ENCODE assay signal across 22 cellular contexts in genomic region chr9:98598861-98599260, GRCh38.
"Had no signal": no experiment of that assay in that cellular context is flagged by ENCODE, and none has a peak within 500 bp of the region (broad histone marks: within the 10 kb centered on the region; RNA-seq: fewer than 3 reads in every experiment).

No MANE protein-coding gene starts in this region.

- H3K9me3 ChIP-seq: left ventricle myocardium inferior, ovary, right atrium auricular region, right lobe of liver, suprapubic skin, thoracic aorta, tibial artery, upper lobe of right lung had no signal

- DNase-seq: left ventricle myocardium inferior; mesendoderm; naive B cell; natural killer cell; nephron progenitor cell; ovary; right lobe of liver; stimulated activated CD4-positive, alpha-beta T cell treated with anti-CD3 and anti-CD28 coated beads, Interleukin-12 subunit alpha, Interleukin-12 subunit beta, amount 100 ng/mL, for 4 hours; stimulated activated CD4-positive, alpha-beta T cell treated with anti-CD3 and anti-CD28 coated beads, Interleukin-15, amount 100 ng/mL, for 24 hours; stimulated activated CD4-positive, alpha-beta T cell treated with anti-CD3 and anti-CD28 coated beads, Interleukin-4, amount 100 ng/mL, for 24 hours; stimulated activated naive CD4-positive, alpha-beta T cell; tibial artery; trophoblast cell; upper lobe of right lung had no signal

- H3K27ac ChIP-seq: hepatocyte, left ventricle myocardium inferior, neural progenitor cell, ovary, right atrium auricular region, right lobe of liver, suprapubic skin, thoracic aorta, tibial artery, upper lobe of right lung had no signal

- H3K27me3 ChIP-seq: hepatocyte, neural progenitor cell, ovary, right atrium auricular region, right lobe of liver, suprapubic skin, tibial artery, upper lobe of right lung had no signal

- ATAC-seq: natural killer cell; stimulated activated effector memory CD8-positive, alpha-beta T cell treated with anti-CD3 and anti-CD28 coated beads, Interleukin-12 subunit alpha, Interleukin-12 subunit beta, amount 100 ng/mL, for 72 hours had no signal

- H3K4me1 ChIP-seq: right atrium auricular region, right lobe of liver, tibial artery, upper lobe of right lung had no signal

- H3K4me3 ChIP-seq: hepatocyte, left ventricle myocardium inferior, lung, neural progenitor cell, ovary, right atrium auricular region, right lobe of liver, smooth muscle cell, suprapubic skin, thoracic aorta, tibial artery, upper lobe of right lung had no signal

- H3K36me3 ChIP-seq: left ventricle myocardium inferior, neural progenitor cell, ovary, right atrium auricular region, right lobe of liver, suprapubic skin, thoracic aorta, tibial artery, upper lobe of right lung had no signal
